ENCODE assay signal across 1 cellular context in the genomic region with DNA sequence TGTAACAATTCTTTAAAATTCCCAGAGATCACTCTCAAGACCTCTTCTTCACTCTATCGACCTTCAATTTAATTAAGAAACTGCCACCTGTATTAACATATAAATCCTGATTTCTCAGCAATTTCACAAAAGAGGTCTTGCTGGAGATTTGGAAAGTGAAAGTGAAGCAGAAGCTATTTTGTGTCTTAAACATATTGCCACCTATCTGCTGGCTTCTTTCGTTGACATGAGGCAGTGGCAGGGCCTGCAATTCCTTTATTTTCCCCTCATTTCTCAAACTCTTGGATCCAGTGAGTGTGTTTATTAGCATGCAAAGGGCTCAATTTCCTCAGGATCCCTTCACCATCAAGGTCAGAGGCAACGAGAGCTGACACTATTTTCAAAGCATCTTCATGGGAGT.
TF ChIP-seq lines count a peak whose summit lies in the region.

No MANE protein-coding gene starts in this region.

TF ChIP-seq in GM23338, 12 proteins besides CTCF, POLR2A, EP300 and RAD21 (continued from another document):
- TF ChIP-seq, protein P1, sequence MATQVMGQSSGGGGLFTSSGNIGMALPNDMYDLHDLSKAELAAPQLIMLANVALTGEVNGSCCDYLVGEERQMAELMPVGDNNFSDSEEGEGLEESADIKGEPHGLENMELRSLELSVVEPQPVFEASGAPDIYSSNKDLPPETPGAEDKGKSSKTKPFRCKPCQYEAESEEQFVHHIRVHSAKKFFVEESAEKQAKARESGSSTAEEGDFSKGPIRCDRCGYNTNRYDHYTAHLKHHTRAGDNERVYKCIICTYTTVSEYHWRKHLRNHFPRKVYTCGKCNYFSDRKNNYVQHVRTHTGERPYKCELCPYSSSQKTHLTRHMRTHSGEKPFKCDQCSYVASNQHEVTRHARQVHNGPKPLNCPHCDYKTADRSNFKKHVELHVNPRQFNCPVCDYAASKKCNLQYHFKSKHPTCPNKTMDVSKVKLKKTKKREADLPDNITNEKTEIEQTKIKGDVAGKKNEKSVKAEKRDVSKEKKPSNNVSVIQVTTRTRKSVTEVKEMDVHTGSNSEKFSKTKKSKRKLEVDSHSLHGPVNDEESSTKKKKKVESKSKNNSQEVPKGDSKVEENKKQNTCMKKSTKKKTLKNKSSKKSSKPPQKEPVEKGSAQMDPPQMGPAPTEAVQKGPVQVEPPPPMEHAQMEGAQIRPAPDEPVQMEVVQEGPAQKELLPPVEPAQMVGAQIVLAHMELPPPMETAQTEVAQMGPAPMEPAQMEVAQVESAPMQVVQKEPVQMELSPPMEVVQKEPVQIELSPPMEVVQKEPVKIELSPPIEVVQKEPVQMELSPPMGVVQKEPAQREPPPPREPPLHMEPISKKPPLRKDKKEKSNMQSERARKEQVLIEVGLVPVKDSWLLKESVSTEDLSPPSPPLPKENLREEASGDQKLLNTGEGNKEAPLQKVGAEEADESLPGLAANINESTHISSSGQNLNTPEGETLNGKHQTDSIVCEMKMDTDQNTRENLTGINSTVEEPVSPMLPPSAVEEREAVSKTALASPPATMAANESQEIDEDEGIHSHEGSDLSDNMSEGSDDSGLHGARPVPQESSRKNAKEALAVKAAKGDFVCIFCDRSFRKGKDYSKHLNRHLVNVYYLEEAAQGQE (IDR thresholded peaks at IDR 0.05; ENCODE audit: unreplicated experiment), result no peak
- TF ChIP-seq EZH2phosphoT487 (IDR thresholded peaks at IDR 0.05; ENCODE audit: unreplicated experiment), result no peak
